In genomic region chr14:93536945-93537344, GRCh38 we compare ENCODE assay signal across 12 cellular contexts.
DNase-seq lines count a peak whose midpoint lies in the region; ATAC-seq, FAIRE-seq and TF ChIP-seq lines count a peak whose summit lies in the region.
"Had no signal": no experiment of that assay in that cellular context is flagged by ENCODE, and none has a peak within 500 bp of the region (broad histone marks: within the 10 kb centered on the region; RNA-seq: fewer than 3 reads in every experiment).

No MANE protein-coding gene starts in this region.

- POLR2A ChIA-PET in RWPE1 (lab: Yijun Ruan, JAX; ENCODE audit: low non-redundant PET): no interaction called here

- H3K27me3 ChIP-seq in BE2C (no peaks in the 10 kb centered on the region), OCI-LY1 (ENCODE audit: insufficient read depth, low read length) (no peaks in the 10 kb centered on the region)

- H3F3A ChIP-seq in OCI-LY1 (ENCODE audit: insufficient read depth, low read length): no peaks in the 10 kb centered on the region

- CTCF ChIA-PET in RWPE1 (lab: Yijun Ruan, JAX): interaction anchor here (1.0 kb wide), 1 partner anchor 13 kb away, joined by 3 read pairs; no protein-coding TSS in a partner anchor

- no peak overlapping the region for H3K9ac ChIP-seq in OCI-LY1 (ENCODE audit: low read length)

- no peak overlapping the region for H3K4me2 ChIP-seq in OCI-LY1 (ENCODE audit: low read length)

- H3K9me3 ChIP-seq in BE2C (no peaks in the 10 kb centered on the region), OCI-LY1 (ENCODE audit: low read length) (no peaks in the 10 kb centered on the region)
- H3K9me3 ChIP-seq: Caco-2 had no signal

- TF ChIP-seq POLR2A in GM12892 (IDR thresholded peaks at IDR 0.05; ENCODE audit: low read depth, low read length): no peak

- peak; percentile 71 for TF ChIP-seq CTCF in BE2C (IDR thresholded peaks at IDR 0.05; ENCODE audit: low read depth, low read length)
- TF ChIP-seq CTCF in OCI-LY1 (IDR thresholded peaks at IDR 0.05; ENCODE audit: low read length): peak; percentile 30; the same call in 1 of the 2 replicates
- TF ChIP-seq CTCF in fibroblast of villous mesenchyme (IDR thresholded peaks at IDR 0.05; ENCODE audit: insufficient read depth, low read depth, low read length): peak; percentile 20
- TF ChIP-seq CTCF in RWPE1 (conservative IDR thresholded peaks at IDR 0.05; ENCODE audit: low read depth): no peak

- no peak for ATAC-seq in HG02623 (IDR thresholded peaks at IDR 0.05; ENCODE audit: unreplicated experiment)

- H4K20me1 ChIP-seq in OCI-LY1 (ENCODE audit: insufficient read depth, low read length): no peaks in the 10 kb centered on the region

- no peaks in the 10 kb centered on the region for H3K9me2 ChIP-seq in OCI-LY1 (ENCODE audit: low read depth, low read length)

- H2AFZ ChIP-seq in OCI-LY1 (ENCODE audit: low read length): no peak overlapping the region

- peak; percentile 67 for FAIRE-seq in GM12892 (lab: Jason Lieb, UNC)

- H3K4me3 ChIP-seq in BE2C (ENCODE audit: low read depth, low read length) (no peak overlapping the region), OCI-LY1 (ENCODE audit: low read depth, low read length, poor library complexity, severe bottlenecking) (no peak overlapping the region), fibroblast of villous mesenchyme (ENCODE audit: low read depth, low read length) (no peak overlapping the region)

- peaks cover 14% of the 10 kb centered on the region for H3K36me3 ChIP-seq in BE2C
- H3K36me3 ChIP-seq in OCI-LY1 (ENCODE audit: insufficient read depth, low read length): no peaks in the 10 kb centered on the region

- H3K79me2 ChIP-seq in OCI-LY1 (ENCODE audit: insufficient read depth, low read length): no peaks in the 10 kb centered on the region

- H3K4me1 ChIP-seq in BE2C (no peaks in the 10 kb centered on the region), OCI-LY1 (ENCODE audit: insufficient read depth, low read length, severe bottlenecking) (no peaks in the 10 kb centered on the region)
- H3K4me1 ChIP-seq: Caco-2 had no signal

- DNase-seq in BE2C (peak; percentile 57), GM12892 (ENCODE audit: insufficient read length) (no peak), fibroblast of villous mesenchyme (ENCODE audit: low read depth) (peak; percentile 19), RWPE1 (ENCODE audit: low spot score) (no peak), COLO829 (ENCODE audit: low spot score) (no peak)
- no peak for DNase-seq in stimulated activated CD4-positive, alpha-beta T cell treated with anti-CD3 and anti-CD28 coated beads, Interleukin-12 subunit alpha, Interleukin-12 subunit beta, amount 100 ng/mL, for 4 hours
- DNase-seq: activated CD4-positive, alpha-beta memory T cell treated with anti-CD3 and anti-CD28 coated beads for 36 hours; Caco-2; islet precursor cell; RPMI8226 had no signal

- no peak overlapping the region for H3K27ac ChIP-seq in OCI-LY1 (ENCODE audit: low read depth, low read length, poor library complexity, severe bottlenecking)
- no peak overlapping the region for H3K27ac ChIP-seq in RWPE1

Comparison
In these comparisons a context has a peak if more than half of its experiments do, and no peak if none do; other contexts are left out.
1. DNase-seq: peak in BE2C (single experiment) and fibroblast of villous mesenchyme (single experiment); none in GM12892 (single experiment), RWPE1 (single experiment), COLO829 (single experiment) and stimulated activated CD4-positive, alpha-beta T cell treated with anti-CD3 and anti-CD28 coated beads, Interleukin-12 subunit alpha, Interleukin-12 subunit beta, amount 100 ng/mL, for 4 hours (single experiment).